In genomic region chr12:57459750-57460400, GRCh38 we compare ENCODE assay signal across 8 cellular contexts. TPM values are rescaled to one million over a fixed set of nuclear protein-coding genes. Genes with fewer than 3 reads are reported as not detected.
DNase-seq lines count a peak whose midpoint lies in the region; ATAC-seq and TF ChIP-seq lines count a peak whose summit lies in the region.

TSS of gene GLI1 (plus strand) at chr12:57459785. CDS start at chr12:57463692, 3,907 bp downstream.

- H3K4me1 Mint-ChIP-seq in activated T-cell treated with anti-CD3 and anti-CD28 coated beads, Interleukin-2, amount 50 U/mL, for 24 hours (ENCODE audit: low read depth), result peaks cover 65% of the 10 kb centered on the region
- H3K4me1 Mint-ChIP-seq in WTC11, result peaks cover 47% of the 10 kb centered on the region

- H3K27ac ChIP-seq in cardiac muscle cell, result no peak within 1 kb of the TSS

- peaks cover 12% of the 10 kb centered on the region for H3K4me1 ChIP-seq in cardiac muscle cell (ENCODE audit: low read depth)

- peaks cover 7% of the 10 kb centered on the region for H3K27me3 ChIP-seq in cardiac muscle cell

- ATAC-seq in WTC11 (no peak), sciatic nerve (peak; percentile 25), GM19467 (IDR thresholded peaks at IDR 0.05; ENCODE audit: unreplicated experiment) (no peak)

- H3K27ac Mint-ChIP-seq in activated T-cell treated with anti-CD3 and anti-CD28 coated beads, Interleukin-2, amount 50 U/mL, for 24 hours, result peak within 1 kb of the TSS; percentile 95
- H3K27ac Mint-ChIP-seq in WTC11, result peak within 1 kb of the TSS; percentile 100

- H3K27me3 Mint-ChIP-seq in activated T-cell treated with anti-CD3 and anti-CD28 coated beads, Interleukin-2, amount 50 U/mL, for 24 hours, result peaks cover 13% of the 10 kb centered on the region
- H3K27me3 Mint-ChIP-seq in WTC11 (ENCODE audit: low read depth), result peaks cover 9% of the 10 kb centered on the region

- no peak for DNase-seq in activated T-cell treated with anti-CD3 and anti-CD28 coated beads, Interleukin-2, amount 50 U/mL, for 24 hours
- DNase-seq in activated T-cell treated with anti-CD3 and anti-CD28 coated beads for 4 hours, result no peak
- DNase-seq in WTC11 (ENCODE audit: low spot score), result peak; percentile 39
- DNase-seq in cardiac muscle cell (ENCODE audit: low read depth in 1 of 2, low spot score in 1 of 2), result peak in 1 of 2 donors; percentile 73
- DNase-seq in sciatic nerve (ENCODE audit: low spot score), result no peak
- no peak for DNase-seq in NCI-H510A treated with DMSO at 0.1 percent for 48 hours (lab: John Stamatoyannopoulos, UW)
- no peak for DNase-seq in DMS153 treated with DMSO at 0.1 percent for 48 hours (lab: John Stamatoyannopoulos, UW; ENCODE audit: unreplicated experiment)

- intact Hi-C loops in sciatic nerve (cut with DNase I), result no loop called here

- POLR2A ChIA-PET in WTC11 (lab: Charles Lee), result interaction anchor here (1.0 to 2.0 kb wide), 7 partner anchors 18 to 348 kb away, joined by 3 to 9 read pairs (median 4); partner anchors contain the start of genes DDIT3 and SHMT2

- CTCF ChIA-PET in WTC11 (lab: Charles Lee), result interaction anchor here (0.7 to 5.2 kb wide), 39 partner anchors 10 to 285 kb away, joined by 3 to 88 read pairs (median 7); partner anchors contain the start of genes DCTN2, DDIT3, INHBC and SHMT2

- TF ChIP-seq CTCF in WTC11 (IDR thresholded peaks at IDR 0.05) (no peak), cardiac muscle cell (IDR thresholded peaks at IDR 0.05; ENCODE audit: low read depth, low read length) (no peak)

- H3K36me3 Mint-ChIP-seq in activated T-cell treated with anti-CD3 and anti-CD28 coated beads, Interleukin-2, amount 50 U/mL, for 24 hours (ENCODE audit: low read depth), result peaks cover 2% of the 10 kb centered on the region
- no peaks in the 10 kb centered on the region for H3K36me3 Mint-ChIP-seq in WTC11

- no peaks in the 10 kb centered on the region for H3K9me3 ChIP-seq in cardiac muscle cell (ENCODE audit: low read depth)

- peak within 1 kb of the TSS; percentile 90 for H3K4me3 Mint-ChIP-seq in activated T-cell treated with anti-CD3 and anti-CD28 coated beads, Interleukin-2, amount 50 U/mL, for 24 hours
- H3K4me3 Mint-ChIP-seq in WTC11, result peak within 1 kb of the TSS; percentile 96

- peak within 1 kb of the TSS; percentile 43 for H3K4me3 ChIP-seq in cardiac muscle cell

- no peaks in the 10 kb centered on the region for H3K9me3 Mint-ChIP-seq in activated T-cell treated with anti-CD3 and anti-CD28 coated beads, Interleukin-2, amount 50 U/mL, for 24 hours
- no peaks in the 10 kb centered on the region for H3K9me3 Mint-ChIP-seq in WTC11

- H3K36me3 ChIP-seq in cardiac muscle cell, result no peaks in the 10 kb centered on the region

TF ChIP-seq in WTC11, 78 proteins besides CTCF, POLR2A, EP300 and RAD21 (continues in another document):
- TF ChIP-seq E2F5 (CRISPR knock-in tag; IDR thresholded peaks at IDR 0.05) (no peak), STAT6 (CRISPR knock-in tag; conservative IDR thresholded peaks at IDR 0.05; ENCODE audit: low read depth) (no peak), ZNF512 (CRISPR knock-in tag; IDR thresholded peaks at IDR 0.05; ENCODE audit: borderline replicate concordance) (no peak), FOXP4 (CRISPR knock-in tag; IDR thresholded peaks at IDR 0.05) (no peak), ATF3 (CRISPR knock-in tag; conservative IDR thresholded peaks at IDR 0.05) (no peak), JAZF1 (CRISPR knock-in tag; IDR thresholded peaks at IDR 0.05) (no peak), ZNF532 (CRISPR knock-in tag; IDR thresholded peaks at IDR 0.05; ENCODE audit: borderline replicate concordance) (no peak)

RNA-seq across cellular contexts. Expression of gene GLI1, which starts in this region (rescaled TPM):
- 16.2 to 19.1 TPM (median 16.7 TPM) in 3 replicates for total RNA-seq in WTC11 (2021)
- 0.67 and 7.3 TPM in 2 replicates for total RNA-seq in cardiac muscle cell
- polyA plus RNA-seq in cardiac muscle cell, result 0.79 TPM in 1 of 2 replicates, not detected in the other
- 47.7 TPM for total RNA-seq in sciatic nerve
